Comparison of ENCODE assay signal across 9 cellular contexts in the genomic region with DNA sequence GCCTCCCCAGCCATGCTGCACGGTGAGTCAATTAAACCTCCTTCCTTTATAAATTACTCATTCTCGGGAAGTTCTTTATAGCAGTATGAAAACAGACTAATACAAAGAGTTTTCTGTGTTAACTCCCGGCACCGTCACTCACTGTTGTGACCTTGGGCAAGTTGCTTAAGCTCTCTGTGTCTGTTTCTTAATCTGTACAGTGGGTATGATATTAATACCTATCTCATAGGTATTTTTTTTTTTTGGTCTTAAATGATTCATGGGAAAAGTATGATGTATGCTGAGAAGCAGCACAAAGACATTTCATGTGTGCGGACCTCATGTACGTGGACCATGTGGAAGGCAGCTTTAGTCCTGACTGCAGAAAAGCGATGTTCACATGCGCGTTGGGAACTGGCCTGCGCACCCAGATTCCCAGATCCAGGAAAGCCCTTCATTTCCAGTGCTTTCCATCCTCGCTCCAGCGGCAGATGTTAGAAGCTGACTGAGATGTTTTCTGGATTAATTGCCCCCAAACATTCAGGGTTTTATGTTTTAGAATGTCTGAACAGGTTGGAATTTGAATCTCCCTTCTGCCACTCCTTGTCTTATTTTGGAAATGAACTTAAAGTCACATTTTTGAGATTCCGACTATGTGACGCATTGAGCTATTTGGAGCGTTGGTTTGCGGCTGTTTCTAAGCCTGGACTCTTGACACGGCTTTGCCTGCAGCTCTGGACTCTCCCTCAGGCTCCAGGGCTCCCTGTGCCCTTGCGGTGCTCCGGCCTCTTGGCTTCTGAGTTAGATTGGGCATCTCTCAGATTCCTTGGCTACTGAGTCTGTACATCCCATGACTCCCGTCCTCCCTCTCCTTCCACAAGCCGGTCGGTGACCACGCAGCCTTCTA.
DNase-seq lines count a peak whose midpoint lies in the region; ATAC-seq and TF ChIP-seq lines count a peak whose summit lies in the region.
"Had no signal": no experiment of that assay in that cellular context is flagged by ENCODE, and none has a peak within 500 bp of the region (broad histone marks: within the 10 kb centered on the region; RNA-seq: fewer than 3 reads in every experiment).

No MANE protein-coding gene starts in this region.

- no peak for ATAC-seq in GM21381 (IDR thresholded peaks at IDR 0.05; ENCODE audit: unreplicated experiment)
- no peak for ATAC-seq in GM19351 (IDR thresholded peaks at IDR 0.05; ENCODE audit: unreplicated experiment)

- no peak for TF ChIP-seq CTCF in brain (conservative IDR thresholded peaks at IDR 0.05)

- DNase-seq in stimulated activated CD4-positive, alpha-beta T cell treated with anti-CD3 and anti-CD28 coated beads, Interleukin-1b, Interleukin-23, amount 100 ng/mL, for 48 hours, result peak; percentile 4
- DNase-seq in stimulated activated CD4-positive, alpha-beta T cell treated with anti-CD3 and anti-CD28 coated beads, Interleukin-15, amount 100 ng/mL, for 24 hours, result no peak
- peak; percentile 87 for DNase-seq in iris pigment epithelial cell (ENCODE audit: low read depth)
- DNase-seq in NCI-H1092 treated with DMSO at 0.1 percent for 48 hours (lab: John Stamatoyannopoulos, UW), result no peak
- DNase-seq in activated CD4-positive, alpha-beta T cell treated with anti-CD3 and anti-CD28 coated beads for 48 hours, result no peak
- DNase-seq: activated T-cell treated with anti-CD3 and anti-CD28 coated beads, Interleukin-2, amount 50 U/mL, for 24 hours had no signal

- no peaks in the 10 kb centered on the region for H3K36me3 Mint-ChIP-seq in brain

- H3K4me1 Mint-ChIP-seq in brain, result peaks cover 74% of the 10 kb centered on the region

- H3K9me3 Mint-ChIP-seq in brain, result peaks cover 0 to 26% (median 7%) of the 10 kb centered on the region in 5 experiments
- H3K9me3 Mint-ChIP-seq: activated T-cell treated with anti-CD3 and anti-CD28 coated beads, Interleukin-2, amount 50 U/mL, for 24 hours had no signal

- peak overlapping the region in 3 of 5 experiments; percentile 28 to 60 (median 47) for H3K27ac Mint-ChIP-seq in brain
- H3K27ac Mint-ChIP-seq: activated T-cell treated with anti-CD3 and anti-CD28 coated beads, Interleukin-2, amount 50 U/mL, for 24 hours had no signal

- no peak overlapping the region for H3K4me3 Mint-ChIP-seq in brain
- H3K4me3 Mint-ChIP-seq: activated T-cell treated with anti-CD3 and anti-CD28 coated beads, Interleukin-2, amount 50 U/mL, for 24 hours had no signal

- peaks cover 4% of the 10 kb centered on the region for H3K27me3 Mint-ChIP-seq in brain

Comparison
In these comparisons a context has a peak if more than half of its experiments do, and no peak if none do; other contexts are left out.
1. DNase-seq: peak in stimulated activated CD4-positive, alpha-beta T cell treated with anti-CD3 and anti-CD28 coated beads, Interleukin-1b, Interleukin-23, amount 100 ng/mL, for 48 hours (single experiment) and iris pigment epithelial cell (single experiment); none in stimulated activated CD4-positive, alpha-beta T cell treated with anti-CD3 and anti-CD28 coated beads, Interleukin-15, amount 100 ng/mL, for 24 hours (single experiment), NCI-H1092 treated with DMSO at 0.1 percent for 48 hours (single experiment) and activated CD4-positive, alpha-beta T cell treated with anti-CD3 and anti-CD28 coated beads for 48 hours (single experiment).